Comparison of ENCODE assay signal across 1 cellular context in the genomic region with DNA sequence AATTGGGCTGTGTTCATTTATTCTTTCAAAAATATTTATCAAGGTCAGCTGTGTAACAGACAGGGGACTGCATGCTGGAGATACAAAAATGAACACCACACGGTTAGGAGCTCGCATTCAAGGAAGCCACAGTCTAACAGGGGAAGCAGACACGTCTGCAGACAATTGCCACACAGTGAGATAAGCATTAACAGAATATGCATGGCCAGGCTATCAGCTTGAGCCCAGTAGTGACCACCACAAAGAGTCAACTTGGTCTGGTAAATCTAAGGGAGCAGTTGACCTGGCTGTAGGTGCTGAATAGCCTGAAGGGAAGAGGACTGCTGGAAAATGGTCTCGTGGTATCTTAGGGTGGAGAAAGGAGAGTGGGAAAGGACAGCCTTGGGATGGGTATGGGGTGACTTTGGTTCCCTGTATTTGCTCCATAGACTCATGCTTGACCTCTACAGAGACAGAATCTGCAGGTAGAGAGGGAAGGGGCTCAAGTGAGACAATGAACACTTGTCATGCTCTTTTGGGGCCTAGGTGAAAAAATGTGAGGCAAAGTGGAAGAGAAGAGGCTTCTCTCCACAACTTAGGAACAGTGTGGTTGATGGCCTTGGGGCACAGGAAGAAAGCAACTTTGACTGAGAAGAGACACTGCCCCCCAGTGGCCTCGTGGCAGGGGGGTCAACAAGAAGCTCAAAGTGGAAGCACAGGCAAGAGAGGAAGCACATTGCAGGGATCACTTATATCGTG.
TF ChIP-seq lines count a peak whose summit lies in the region.

No MANE protein-coding gene starts in this region.

TF ChIP-seq in HepG2, 621 proteins besides CTCF, POLR2A, EP300 and RAD21 (continued from another document):
- TF ChIP-seq, protein P1, sequence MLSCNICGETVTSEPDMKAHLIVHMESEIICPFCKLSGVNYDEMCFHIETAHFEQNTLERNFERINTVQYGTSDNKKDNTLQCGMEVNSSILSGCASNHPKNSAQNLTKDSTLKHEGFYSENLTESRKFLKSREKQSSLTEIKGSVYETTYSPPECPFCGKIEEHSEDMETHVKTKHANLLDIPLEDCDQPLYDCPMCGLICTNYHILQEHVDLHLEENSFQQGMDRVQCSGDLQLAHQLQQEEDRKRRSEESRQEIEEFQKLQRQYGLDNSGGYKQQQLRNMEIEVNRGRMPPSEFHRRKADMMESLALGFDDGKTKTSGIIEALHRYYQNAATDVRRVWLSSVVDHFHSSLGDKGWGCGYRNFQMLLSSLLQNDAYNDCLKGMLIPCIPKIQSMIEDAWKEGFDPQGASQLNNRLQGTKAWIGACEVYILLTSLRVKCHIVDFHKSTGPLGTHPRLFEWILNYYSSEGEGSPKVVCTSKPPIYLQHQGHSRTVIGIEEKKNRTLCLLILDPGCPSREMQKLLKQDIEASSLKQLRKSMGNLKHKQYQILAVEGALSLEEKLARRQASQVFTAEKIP (CRISPR knock-in tag; IDR thresholded peaks at IDR 0.05; ENCODE audit: borderline replicate concordance) = no peak
- TF ChIP-seq GABPA (IDR thresholded peaks at IDR 0.05; ENCODE audit: low read depth, low read length) = no peak
- TF ChIP-seq GABPA (CRISPR knock-in tag; IDR thresholded peaks at IDR 0.05; ENCODE audit: low read depth) = peak; percentile 19; the same call in 1 of the 2 replicates
- TF ChIP-seq, protein P2, sequence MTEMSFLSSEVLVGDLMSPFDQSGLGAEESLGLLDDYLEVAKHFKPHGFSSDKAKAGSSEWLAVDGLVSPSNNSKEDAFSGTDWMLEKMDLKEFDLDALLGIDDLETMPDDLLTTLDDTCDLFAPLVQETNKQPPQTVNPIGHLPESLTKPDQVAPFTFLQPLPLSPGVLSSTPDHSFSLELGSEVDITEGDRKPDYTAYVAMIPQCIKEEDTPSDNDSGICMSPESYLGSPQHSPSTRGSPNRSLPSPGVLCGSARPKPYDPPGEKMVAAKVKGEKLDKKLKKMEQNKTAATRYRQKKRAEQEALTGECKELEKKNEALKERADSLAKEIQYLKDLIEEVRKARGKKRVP (CRISPR knock-in tag; IDR thresholded peaks at IDR 0.05) = no peak
- peak; percentile 21; the same call in 1 of the 2 replicates for TF ChIP-seq KDM2A (CRISPR knock-in tag; IDR thresholded peaks at IDR 0.05; ENCODE audit: borderline replicate concordance, low read depth)
- no peak for TF ChIP-seq FIP1L1 (IDR thresholded peaks at IDR 0.05; ENCODE audit: borderline replicate concordance, insufficient read depth, low read depth, low read length)
- TF ChIP-seq STAG1 (CRISPR knock-in tag; IDR thresholded peaks at IDR 0.05) = peak; percentile 74
- TF ChIP-seq FOXA1 (IDR thresholded peaks at IDR 0.05) = no peak
- peak; percentile 70 for TF ChIP-seq FOXA1 (CRISPR knock-in tag; IDR thresholded peaks at IDR 0.05)
- peak; percentile 69; the same call in 1 of the 2 replicates for TF ChIP-seq SMC3 (IDR thresholded peaks at IDR 0.05; ENCODE audit: low read length)
- TF ChIP-seq, protein P3, sequence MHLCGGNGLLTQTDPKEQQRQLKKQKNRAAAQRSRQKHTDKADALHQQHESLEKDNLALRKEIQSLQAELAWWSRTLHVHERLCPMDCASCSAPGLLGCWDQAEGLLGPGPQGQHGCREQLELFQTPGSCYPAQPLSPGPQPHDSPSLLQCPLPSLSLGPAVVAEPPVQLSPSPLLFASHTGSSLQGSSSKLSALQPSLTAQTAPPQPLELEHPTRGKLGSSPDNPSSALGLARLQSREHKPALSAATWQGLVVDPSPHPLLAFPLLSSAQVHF (CRISPR knock-in tag; IDR thresholded peaks at IDR 0.05) = no peak
- peak; percentile 49 for TF ChIP-seq XRCC5 (optimal IDR thresholded peaks at IDR 0.05; ENCODE audit: low read length)
- peak; percentile 51; the same call in 1 of the 2 replicates for TF ChIP-seq FOXA3 (CRISPR knock-in tag; IDR thresholded peaks at IDR 0.05)
- TF ChIP-seq ZKSCAN8 (CRISPR knock-in tag; IDR thresholded peaks at IDR 0.05; ENCODE audit: borderline replicate concordance) = no peak
- 0 out of 2 replicates have a peak, but pooled peaks have one; percentile 27 for TF ChIP-seq FOXK1 (CRISPR knock-in tag; IDR thresholded peaks at IDR 0.05; ENCODE audit: borderline replicate concordance, low read depth)
